Comparison of ENCODE assay signal across 8 cellular contexts in the genomic region with DNA sequence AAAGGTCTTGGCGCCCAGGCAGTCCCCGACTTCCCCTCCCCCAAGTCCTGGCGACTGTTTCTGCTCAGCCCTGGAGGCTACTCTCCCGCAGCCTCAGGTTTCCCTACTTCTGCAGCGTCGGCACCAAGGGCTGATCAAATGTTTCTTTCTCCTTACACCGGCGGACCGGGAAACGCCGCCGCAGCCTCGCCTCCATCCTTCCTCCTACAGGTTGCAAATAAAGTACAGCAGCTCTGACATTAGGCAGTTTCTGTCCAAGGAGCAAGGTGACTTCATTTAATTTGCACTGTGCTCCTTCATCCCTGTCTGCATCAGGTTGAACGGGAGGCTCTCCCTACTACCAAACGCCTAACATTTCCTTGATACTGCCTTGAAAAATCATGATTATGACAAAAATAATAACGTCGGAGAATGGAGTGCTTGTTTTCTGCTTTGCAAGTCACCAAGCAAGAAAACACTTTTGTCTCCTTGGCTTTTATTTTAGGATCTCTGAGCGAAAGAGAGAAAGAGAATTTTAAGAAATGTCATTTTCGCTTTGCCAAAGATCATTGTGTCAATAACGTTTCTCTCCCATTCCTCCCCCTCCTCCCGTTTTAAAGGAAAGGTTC. TPM values are rescaled to one million over a fixed set of nuclear protein-coding genes. Genes with fewer than 3 reads are reported as not detected.
A peak's percentile ranks its signal among the peaks of the same experiment; 100 is the strongest.
DNase-seq lines count a peak whose midpoint lies in the region; TF ChIP-seq lines count a peak whose summit lies in the region.

No MANE protein-coding gene starts in this region.

- peaks cover 5 to 72% (median 21%) of the 10 kb centered on the region in 3 experiments for H3K27me3 ChIP-seq in neuronal stem cell (ENCODE audit: control insufficient read depth in 3 of 3, insufficient read depth in 3 of 3, low read depth in 1 of 3, low read length in 3 of 3)
- H3K27me3 ChIP-seq in GM23248 (replicated peaks; ENCODE audit: insufficient read depth) = peaks cover 58% of the 10 kb centered on the region

- no peak overlapping the region for H2AK5ac ChIP-seq in neuronal stem cell (ENCODE audit: low read depth, low read length)

- WGBS in neuronal stem cell (ENCODE audit: extremely low coverage in 2 of 2, insufficient read length in 2 of 2, insufficient replicate concordance in 1 of 2), 2 donors = no CpG with 5 or more reads among the region's 21 CpGs
- 56 to 57% methylated on average over 21 of the region's 21 CpGs for WGBS in GM23248 (ENCODE audit: low coverage in 1 of 2, low lambda C conversion rate in 2 of 2, missing lambda C conversion rate in 2 of 2), 2 experiments

- no peak overlapping the region for H4K91ac ChIP-seq in neuronal stem cell (ENCODE audit: low read depth, low read length, poor library complexity)

- H3K27ac Mint-ChIP-seq in T-helper 2 cell treated with Interferon-gamma antibody and Interleukin-4, amounts not matched to agents 5 μg/mL and 100 μg/mL, for 36 hours = peak overlapping the region; percentile 67

- H3K36me3 ChIP-seq in neuronal stem cell (replicated peaks in 1 of 2; ENCODE audit: control insufficient read depth in 2 of 2, insufficient read depth in 2 of 2, low read length in 2 of 2) = no peaks in the 10 kb centered on the region
- H3K36me3 ChIP-seq in GM23248 (ENCODE audit: low read depth) = no peaks in the 10 kb centered on the region

- H3K4me2 ChIP-seq in neuronal stem cell (ENCODE audit: insufficient read depth, low read length, poor library complexity, severe bottlenecking) = peak overlapping the region; percentile 99
- no peak overlapping the region for H3K4me2 ChIP-seq in GM23248 (ENCODE audit: unreplicated experiment)

- in situ Hi-C loops in GM23248 (cut with MboI) = no loop called here

- TF ChIP-seq CTCF in GM12864 (IDR thresholded peaks at IDR 0.05; ENCODE audit: low read depth, low read length, missing control alignments) (no peak), epithelial cell of proximal tubule (conservative IDR thresholded peaks at IDR 0.05; ENCODE audit: low read depth, low read length) (no peak)

- H3K79me2 ChIP-seq in GM23248 (ENCODE audit: insufficient read depth) = no peaks in the 10 kb centered on the region

- H3K23ac ChIP-seq in neuronal stem cell (ENCODE audit: low read depth, low read length, poor library complexity) = no peak overlapping the region

- no peaks in the 10 kb centered on the region for H3K79me1 ChIP-seq in neuronal stem cell (ENCODE audit: low read depth, low read length)

- H3K27me3 Mint-ChIP-seq in T-helper 2 cell treated with Interferon-gamma antibody and Interleukin-4, amounts not matched to agents 5 μg/mL and 100 μg/mL, for 36 hours (ENCODE audit: low read depth) = peaks cover 26% of the 10 kb centered on the region

- H2BK15ac ChIP-seq in neuronal stem cell (ENCODE audit: low read length) = no peak overlapping the region

- H4K20me1 ChIP-seq in GM23248 (ENCODE audit: insufficient read depth) = no peaks in the 10 kb centered on the region

- no peak overlapping the region for H2BK12ac ChIP-seq in neuronal stem cell (ENCODE audit: low read length)

- H3K4me1 ChIP-seq in neuronal stem cell (ENCODE audit: control insufficient read depth in 2 of 2, insufficient read depth in 1 of 2, low read depth in 1 of 2, low read length in 2 of 2) (peaks cover 4 to 7% of the 10 kb centered on the region in 2 donors), GM23248 (ENCODE audit: insufficient read depth) (no peaks in the 10 kb centered on the region)

- peak overlapping the region; percentile 78 for H2AFZ ChIP-seq in neuronal stem cell (ENCODE audit: low read length)
- no peak overlapping the region for H2AFZ ChIP-seq in GM23248

- no peak overlapping the region for H4K8ac ChIP-seq in neuronal stem cell (ENCODE audit: low read depth, low read length)

- H3K27ac ChIP-seq in neuronal stem cell (replicated peaks; ENCODE audit: low read length) = no peak overlapping the region
- no peak overlapping the region for H3K27ac ChIP-seq in GM23248

- no peak overlapping the region for H2BK120ac ChIP-seq in neuronal stem cell (ENCODE audit: low read depth, low read length)

- peak overlapping the region; percentile 51 for H3K4me3 ChIP-seq in GM12864 (ENCODE audit: low read depth, low read length)
- H3K4me3 ChIP-seq in epithelial cell of proximal tubule (ENCODE audit: low read depth, low read length) = peak overlapping the region; percentile 57
- H3K4me3 ChIP-seq in neuronal stem cell (ENCODE audit: low read length in 2 of 2) = peak overlapping the region in 1 of 2 donors; percentile 80
- H3K4me3 ChIP-seq in GM23248 = no peak overlapping the region

- no peak for DNase-seq in GM12864 (ENCODE audit: low read depth)
- DNase-seq in T-helper 2 cell treated with Interferon-gamma antibody and Interleukin-4, amounts not matched to agents 5 μg/mL and 100 μg/mL, for 36 hours (ENCODE audit: low spot score) = peak; percentile 27
- no peak for DNase-seq in epithelial cell of proximal tubule (ENCODE audit: low read depth)
- no peak for DNase-seq in neuronal stem cell (ENCODE audit: low spot score)
- no peak for DNase-seq in GM23248
- DNase-seq in AML-193 (lab: John Stamatoyannopoulos, UW) = no peak
- DNase-seq in NCI-H345 (lab: John Stamatoyannopoulos, UW) = no peak
- no peak for DNase-seq in AG08396 (ENCODE audit: low spot score)

- no peaks in the 10 kb centered on the region for H3K36me3 Mint-ChIP-seq in T-helper 2 cell treated with Interferon-gamma antibody and Interleukin-4, amounts not matched to agents 5 μg/mL and 100 μg/mL, for 36 hours (ENCODE audit: low read depth)

- H3K9me2 ChIP-seq in GM23248 (ENCODE audit: insufficient read depth) = no peaks in the 10 kb centered on the region

- H3K4me1 Mint-ChIP-seq in T-helper 2 cell treated with Interferon-gamma antibody and Interleukin-4, amounts not matched to agents 5 μg/mL and 100 μg/mL, for 36 hours (ENCODE audit: low read depth) = peaks cover 53% of the 10 kb centered on the region

- peaks cover 0 to 3% of the 10 kb centered on the region in 2 donors for H3K9me3 ChIP-seq in neuronal stem cell (replicated peaks in 1 of 2; ENCODE audit: control insufficient read depth in 2 of 2, insufficient read depth in 1 of 2, low read depth in 1 of 2, low read length in 2 of 2)
- H3K9me3 ChIP-seq in GM23248 (ENCODE audit: low read depth) = no peaks in the 10 kb centered on the region

- no peak overlapping the region for H3K18ac ChIP-seq in neuronal stem cell (ENCODE audit: low read length)

- H3K9me3 Mint-ChIP-seq in T-helper 2 cell treated with Interferon-gamma antibody and Interleukin-4, amounts not matched to agents 5 μg/mL and 100 μg/mL, for 36 hours = peaks cover 6% of the 10 kb centered on the region

- no peak overlapping the region for H3K4ac ChIP-seq in neuronal stem cell (ENCODE audit: low read length)

- H2BK5ac ChIP-seq in neuronal stem cell (ENCODE audit: low read length) = no peak overlapping the region

- no peak overlapping the region for H3K14ac ChIP-seq in neuronal stem cell (ENCODE audit: low read length)

- peak overlapping the region; percentile 83 for H3K4me3 Mint-ChIP-seq in T-helper 2 cell treated with Interferon-gamma antibody and Interleukin-4, amounts not matched to agents 5 μg/mL and 100 μg/mL, for 36 hours

- H3F3A ChIP-seq in GM23248 (ENCODE audit: insufficient read depth) = no peaks in the 10 kb centered on the region

- H3K9ac ChIP-seq in neuronal stem cell (ENCODE audit: low read depth, low read length, poor library complexity) (peak overlapping the region; percentile 88), GM23248 (no peak overlapping the region)

RNA-seq across cellular contexts. Expression of gene CLIC5, which starts 1.0 kb away (rescaled TPM):
- total RNA-seq in epithelial cell of proximal tubule = 0.58 and 5.2 TPM in 2 replicates
- polyA plus RNA-seq in neuronal stem cell (2013, experiment 1 of 2) = 0.14 TPM
- 0.18 TPM for polyA plus RNA-seq in neuronal stem cell (2013, experiment 2 of 2)
- total RNA-seq in GM23248 (2014; rRNA removed; shearing (Covaris generic)) = not detected in 2 replicates
- polyA plus RNA-seq in GM23248 (2016; fragmentation: Nextera tagmentation; extraction: Ambion mirVana) = not detected in 2 replicates
